ENCODE assay signal across 9 cellular contexts in the genomic region with DNA sequence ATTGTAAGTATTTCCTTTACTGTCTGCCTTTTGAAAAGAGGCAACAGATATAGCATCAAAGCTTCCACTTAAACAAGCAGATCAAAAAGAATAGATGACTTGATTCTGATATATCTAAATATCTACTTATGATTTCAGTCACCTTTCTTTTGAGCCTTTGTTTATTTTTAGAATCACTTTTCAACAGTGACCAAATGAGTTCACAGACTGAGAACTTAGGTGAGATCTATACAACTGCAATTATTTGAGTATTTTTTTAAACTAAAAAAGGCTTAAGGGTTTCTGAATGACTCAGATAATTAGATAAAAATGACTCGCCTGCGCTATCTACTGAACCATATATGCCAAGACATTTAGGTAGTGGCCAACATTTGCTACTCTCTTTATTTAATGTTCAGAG.
"Had no signal": no experiment of that assay in that cellular context is flagged by ENCODE, and none has a peak within 500 bp of the region (broad histone marks: within the 10 kb centered on the region; RNA-seq: fewer than 3 reads in every experiment).

No MANE protein-coding gene starts in this region.

- H3K4me3 Mint-ChIP-seq: GM23338, H9 had no signal

- H3K4me2 ChIP-seq: GM23338 had no signal

- H3K27ac Mint-ChIP-seq: GM23338, H9 had no signal

- FAIRE-seq: H1, H54, HTR-8/SVneo, K562 had no signal

- H2AFZ ChIP-seq: GM23338 had no signal

- H3K4me1 Mint-ChIP-seq: GM23338, H9 had no signal

- ATAC-seq: GM23338, K562 had no signal

- H3K4me3 ChIP-seq: GM23338, K562 had no signal

- H3K9me3 Mint-ChIP-seq: GM23338, H9 had no signal

- DNase-seq: H9, HCEC 1CT, IMR-90, KG1 had no signal
